Comparison of ENCODE assay signal across 8 cellular contexts in genomic region chr2:95207111-95207961, GRCh38. TPM values are rescaled to one million over a fixed set of nuclear protein-coding genes. Genes with fewer than 3 reads are reported as not detected.
DNase-seq lines count a peak whose midpoint lies in the region; ATAC-seq and TF ChIP-seq lines count a peak whose summit lies in the region.

TSS of gene ZNF892 (plus strand) at chr2:95207521. CDS start at chr2:95207816, 295 bp downstream.

- TF ChIP-seq CTCF in GM12875 (IDR thresholded peaks at IDR 0.05; ENCODE audit: borderline replicate concordance, insufficient read depth, low read depth, low read length) (peak; percentile 59), uterus (IDR thresholded peaks at IDR 0.05) (peak; percentile 46 to 56 (median 51))

- no peaks in the 10 kb centered on the region for H3K27me3 Mint-ChIP-seq in T-helper 1 cell treated with Interleukin-12 subunit alpha and Interleukin-12 subunit beta and Interleukin-4 antibody, amounts not matched to agents 30 μg/mL and 1 μg/mL, for 36 hours (ENCODE audit: low read depth)

- intact Hi-C loops in right cardiac atrium (cut with DNase I) (no loop called here), uterus (cut with DNase I; ENCODE audit: low total_unique reads) (no loop called here)

- H3K4me1 ChIP-seq in right cardiac atrium (ENCODE audit: control insufficient read depth, insufficient read depth, low read length), result no peaks in the 10 kb centered on the region
- H3K4me1 ChIP-seq in uterus, result peaks cover 0 to 5% of the 10 kb centered on the region in 2 donors

- H3K27ac Mint-ChIP-seq in T-helper 1 cell treated with Interleukin-12 subunit alpha and Interleukin-12 subunit beta and Interleukin-4 antibody, amounts not matched to agents 30 μg/mL and 1 μg/mL, for 36 hours, result peak within 1 kb of the TSS; percentile 81

- H3K27ac ChIP-seq in angular gyrus (ENCODE audit: low read depth, low read length), result peak within 1 kb of the TSS; percentile 71
- H3K27ac ChIP-seq in right cardiac atrium (ENCODE audit: low read length), result peak within 1 kb of the TSS; percentile 73
- H3K27ac ChIP-seq in uterus, result peak within 1 kb of the TSS; percentile 89 to 93

- H3K4me1 Mint-ChIP-seq in T-helper 1 cell treated with Interleukin-12 subunit alpha and Interleukin-12 subunit beta and Interleukin-4 antibody, amounts not matched to agents 30 μg/mL and 1 μg/mL, for 36 hours (ENCODE audit: low read depth), result peaks cover 15% of the 10 kb centered on the region

- ATAC-seq in HG02642 (IDR thresholded peaks at IDR 0.05; ENCODE audit: poor library complexity, unreplicated experiment) (peak; percentile 97), right cardiac atrium (peak; percentile 99 to 100)

- under 1% methylated on average over 74 of the region's 74 CpGs for WGBS in right cardiac atrium

- peak within 1 kb of the TSS; percentile 89 for H3K4me3 Mint-ChIP-seq in T-helper 1 cell treated with Interleukin-12 subunit alpha and Interleukin-12 subunit beta and Interleukin-4 antibody, amounts not matched to agents 30 μg/mL and 1 μg/mL, for 36 hours

- peaks cover 30% of the 10 kb centered on the region for H3K36me3 Mint-ChIP-seq in T-helper 1 cell treated with Interleukin-12 subunit alpha and Interleukin-12 subunit beta and Interleukin-4 antibody, amounts not matched to agents 30 μg/mL and 1 μg/mL, for 36 hours (ENCODE audit: low read depth)

- peak within 1 kb of the TSS; percentile 82 for H3K4me3 ChIP-seq in GM12875 (ENCODE audit: low read depth, low read length)
- H3K4me3 ChIP-seq in right cardiac atrium (ENCODE audit: low read length), result peak within 1 kb of the TSS; percentile 60
- peak within 1 kb of the TSS; percentile 67 to 94 for H3K4me3 ChIP-seq in uterus

- H3K36me3 ChIP-seq in uterus, result no peaks in the 10 kb centered on the region

- H3K27me3 ChIP-seq in right cardiac atrium (ENCODE audit: control insufficient read depth, insufficient read depth), result no peaks in the 10 kb centered on the region
- no peaks in the 10 kb centered on the region for H3K27me3 ChIP-seq in uterus

- DNase-seq in NCI-H1105 treated with DMSO at 0.1 percent for 48 hours (lab: John Stamatoyannopoulos, UW) (peak; percentile 76), right cardiac atrium (peak; percentile 92 to 96 (median 96)), pulmonary artery endothelial cell (ENCODE audit: low read depth, low spot score) (peak; percentile 64), uterus (peak; percentile 89 to 91)

- peaks cover 9% of the 10 kb centered on the region for H3K9me3 ChIP-seq in right cardiac atrium (ENCODE audit: control insufficient read depth, low read length)
- H3K9me3 ChIP-seq in uterus, result peaks cover 0 to 4% of the 10 kb centered on the region in 2 donors

- peak; percentile 36 to 62 for TF ChIP-seq POLR2A in uterus (IDR thresholded peaks at IDR 0.05)

- peaks cover 38% of the 10 kb centered on the region for H3K9me3 Mint-ChIP-seq in T-helper 1 cell treated with Interleukin-12 subunit alpha and Interleukin-12 subunit beta and Interleukin-4 antibody, amounts not matched to agents 30 μg/mL and 1 μg/mL, for 36 hours

RNA-seq across cellular contexts. Expression of gene ZNF892, which starts in this region (rescaled TPM):
- total RNA-seq in right cardiac atrium (1 to 10 TPM; 2.8 to 4.7 (median 3.3) TPM), pulmonary artery endothelial cell (5.1 and 8.6 TPM in 2 replicates), uterus (10 to 100 TPM in 2 of 4 donors, 1 to 10 TPM in 1, under 1 TPM in 1; 0.88 to 19.6 (median 6.9) TPM)
- 0.97 TPM for polyA plus RNA-seq in right cardiac atrium

Comparison
In these comparisons a context has a peak if more than half of its experiments do, and no peak if none do; other contexts are left out.
1. Peak in every context shown above with its lines: DNase-seq, ATAC-seq, H3K4me3 ChIP-seq and H3K27ac ChIP-seq.